1 cellular context compared by ENCODE assay signal in genomic region chr12:105079011-105079570, GRCh38.
TF ChIP-seq lines count a peak whose summit lies in the region.

No MANE protein-coding gene starts in this region.

TF ChIP-seq in H1, 55 proteins besides CTCF, POLR2A, EP300 and RAD21 (continued from another document):
- TF ChIP-seq, protein P1, sequence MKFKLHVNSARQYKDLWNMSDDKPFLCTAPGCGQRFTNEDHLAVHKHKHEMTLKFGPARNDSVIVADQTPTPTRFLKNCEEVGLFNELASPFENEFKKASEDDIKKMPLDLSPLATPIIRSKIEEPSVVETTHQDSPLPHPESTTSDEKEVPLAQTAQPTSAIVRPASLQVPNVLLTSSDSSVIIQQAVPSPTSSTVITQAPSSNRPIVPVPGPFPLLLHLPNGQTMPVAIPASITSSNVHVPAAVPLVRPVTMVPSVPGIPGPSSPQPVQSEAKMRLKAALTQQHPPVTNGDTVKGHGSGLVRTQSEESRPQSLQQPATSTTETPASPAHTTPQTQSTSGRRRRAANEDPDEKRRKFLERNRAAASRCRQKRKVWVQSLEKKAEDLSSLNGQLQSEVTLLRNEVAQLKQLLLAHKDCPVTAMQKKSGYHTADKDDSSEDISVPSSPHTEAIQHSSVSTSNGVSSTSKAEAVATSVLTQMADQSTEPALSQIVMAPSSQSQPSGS (IDR thresholded peaks at IDR 0.05; ENCODE audit: low read length) = no peak
- TF ChIP-seq PHF8 (conservative IDR thresholded peaks at IDR 0.05; ENCODE audit: low read depth, low read length) = no peak
TF ChIP-seq in H1: peak in this region for 1.
